ENCODE assay signal across 8 cellular contexts in genomic region chr11:44911031-44911814, GRCh38. TPM values are rescaled to one million over a fixed set of nuclear protein-coding genes. Genes with fewer than 3 reads are reported as not detected.
DNase-seq lines count a peak whose midpoint lies in the region; ATAC-seq and TF ChIP-seq lines count a peak whose summit lies in the region.

No MANE protein-coding gene starts in this region.

- H3K27ac Mint-ChIP-seq in activated CD8-positive, alpha-beta memory T cell treated with anti-CD3 and anti-CD28 coated beads, Interleukin-2, amount 10 ng/mL, durations not matched to agents 7 days and 5 days = no peak overlapping the region

- peaks cover 3% of the 10 kb centered on the region for H3K4me1 Mint-ChIP-seq in activated CD8-positive, alpha-beta memory T cell treated with anti-CD3 and anti-CD28 coated beads, Interleukin-2, amount 10 ng/mL, durations not matched to agents 7 days and 5 days

- CTCF ChIA-PET in activated CD8-positive, alpha-beta memory T cell treated with anti-CD3 and anti-CD28 coated beads, Interleukin-2, amount 10 ng/mL, durations not matched to agents 7 days and 5 days (lab: Charles Lee) = interaction anchor here (0.6 to 3.2 kb wide), 58 partner anchors 9 to 817 kb away, joined by 3 to 25 read pairs (median 4); no protein-coding TSS in a partner anchor

- no peaks in the 10 kb centered on the region for H3K9me3 Mint-ChIP-seq in activated CD8-positive, alpha-beta memory T cell treated with anti-CD3 and anti-CD28 coated beads, Interleukin-2, amount 10 ng/mL, durations not matched to agents 7 days and 5 days (ENCODE audit: low read depth)

- no peaks in the 10 kb centered on the region for H3K27me3 ChIP-seq in HUES48 (ENCODE audit: control insufficient read depth, insufficient read depth, low read length)

- DNase-seq in NOMO-1 treated with dmso at 0.1 percent for 144 hours (lab: John Stamatoyannopoulos, UW; ENCODE audit: unreplicated experiment) (peak; percentile 34), epithelial cell of esophagus (ENCODE audit: low read depth) (peak; percentile 80), middle frontal gyrus (ENCODE audit: extremely low spot score, low spot score) (peak; percentile 80), GF-D8 (lab: John Stamatoyannopoulos, UW) (no peak)
- peak; percentile 87 for DNase-seq in activated CD8-positive, alpha-beta memory T cell treated with anti-CD3 and anti-CD28 coated beads, Interleukin-2, amount 10 ng/mL, durations not matched to agents 7 days and 5 days
- peak; percentile 72 to 90 for DNase-seq in stimulated activated CD8-positive, alpha-beta memory T cell treated with anti-CD3 and anti-CD28 coated beads, Interleukin-4, amount 100 ng/mL, for 1 hour (ENCODE audit: low read depth in 2 of 2, low spot score in 1 of 2)

- no peak overlapping the region for H3K9ac ChIP-seq in HUES48 (ENCODE audit: low read depth, low read length)

- H3K9me3 ChIP-seq in HUES48 (ENCODE audit: control insufficient read depth, insufficient read depth, low read length) = no peaks in the 10 kb centered on the region

- H3K27me3 Mint-ChIP-seq in activated CD8-positive, alpha-beta memory T cell treated with anti-CD3 and anti-CD28 coated beads, Interleukin-2, amount 10 ng/mL, durations not matched to agents 7 days and 5 days = peaks cover 6% of the 10 kb centered on the region

- no peak overlapping the region for H3K4me3 Mint-ChIP-seq in activated CD8-positive, alpha-beta memory T cell treated with anti-CD3 and anti-CD28 coated beads, Interleukin-2, amount 10 ng/mL, durations not matched to agents 7 days and 5 days

- H3K4me3 ChIP-seq in GM12875 (ENCODE audit: low read depth, low read length) (no peak overlapping the region), HUES48 (ENCODE audit: low read depth, low read length) (peak overlapping the region; percentile 33; the same call in 1 of the 2 replicates), epithelial cell of esophagus (ENCODE audit: low read length) (no peak overlapping the region)

- no peaks in the 10 kb centered on the region for H3K36me3 Mint-ChIP-seq in activated CD8-positive, alpha-beta memory T cell treated with anti-CD3 and anti-CD28 coated beads, Interleukin-2, amount 10 ng/mL, durations not matched to agents 7 days and 5 days

- ATAC-seq in activated CD8-positive, alpha-beta memory T cell treated with anti-CD3 and anti-CD28 coated beads, Interleukin-2, amount 10 ng/mL, durations not matched to agents 7 days and 5 days = peak; percentile 89

- no peaks in the 10 kb centered on the region for H3K36me3 ChIP-seq in HUES48 (ENCODE audit: control insufficient read depth, insufficient read depth, low read length)

- H3K27ac ChIP-seq in HUES48 (ENCODE audit: low read depth, low read length) = peak overlapping the region; percentile 40

- TF ChIP-seq CTCF in GM12875 (IDR thresholded peaks at IDR 0.05; ENCODE audit: borderline replicate concordance, insufficient read depth, low read depth, low read length) (peak; percentile 57), epithelial cell of esophagus (IDR thresholded peaks at IDR 0.05; ENCODE audit: insufficient read depth, low read depth, low read length, missing control alignments) (peak; percentile 72)

- H3K4me1 ChIP-seq in HUES48 (ENCODE audit: control insufficient read depth, insufficient read depth, low read length) = peaks cover 14% of the 10 kb centered on the region

RNA-seq across cellular contexts. Expression of gene TP53I11, which starts 39.5 kb away (rescaled TPM):
- total RNA-seq in activated CD8-positive, alpha-beta memory T cell treated with anti-CD3 and anti-CD28 coated beads, Interleukin-2, amount 10 ng/mL, durations not matched to agents 7 days and 5 days = 1 to 10 TPM; 2.2 to 3.7 TPM
